ENCODE assay signal across 8 cellular contexts in the genomic region with DNA sequence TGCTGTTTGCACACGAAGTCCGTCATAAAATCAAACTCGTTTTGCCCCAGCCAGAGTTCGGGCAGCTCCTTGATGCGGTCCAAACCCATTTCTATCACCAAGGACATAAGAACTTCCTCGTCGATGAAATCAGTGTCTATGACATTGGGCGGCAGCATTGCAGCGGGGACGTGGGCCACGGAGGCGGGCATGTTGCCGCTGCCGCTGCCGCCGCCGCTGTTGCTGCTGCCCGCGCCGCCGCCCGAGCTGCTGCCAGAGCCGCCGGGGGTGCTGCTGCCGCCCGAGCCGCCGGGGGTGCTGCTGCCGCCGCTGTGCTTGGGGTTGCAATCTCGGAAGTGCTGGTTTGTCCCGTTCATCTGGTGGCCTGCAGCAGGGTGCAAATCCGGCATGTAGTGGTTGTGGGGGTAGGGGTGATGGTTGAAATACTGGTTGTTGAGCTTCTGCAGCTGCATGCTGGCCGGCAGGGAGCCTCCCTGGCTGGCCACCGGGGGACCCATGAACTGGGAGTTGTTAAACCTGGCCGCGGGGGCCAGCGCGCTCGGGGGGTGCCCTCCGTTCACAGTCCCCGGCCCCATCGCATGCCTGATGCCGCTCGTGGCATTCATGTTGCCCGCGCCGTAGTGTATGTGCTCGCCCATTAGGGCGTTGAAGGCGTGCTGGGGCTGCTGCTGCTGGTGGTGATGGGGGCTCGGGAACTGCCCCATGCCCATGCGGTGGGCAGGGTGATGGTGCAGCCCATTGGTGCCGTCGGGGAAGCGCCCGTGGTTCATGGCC. TPM values are rescaled to one million over a fixed set of nuclear protein-coding genes. Genes with fewer than 3 reads are reported as not detected.
DNase-seq lines count a peak whose midpoint lies in the region; ATAC-seq, FAIRE-seq and TF ChIP-seq lines count a peak whose summit lies in the region.

No MANE protein-coding gene starts in this region.

- peak; percentile 62 for FAIRE-seq in GM12892 (lab: Jason Lieb, UNC)

- TF ChIP-seq CTCF in dorsolateral prefrontal cortex (IDR thresholded peaks at IDR 0.05 in 54 of 56, conservative IDR thresholded peaks at IDR 0.05 in 2 of 56; ENCODE audit: low read depth in 1 of 56, partially characterized antibody in 56 of 56) = peak in 44 of 56 donors; percentile 8 to 68 (median 44)

- intact Hi-C loops in dorsolateral prefrontal cortex (cut with DNase I) = loop anchor here (5.0 to 10.0 kb wide), 5 partner anchors 101 to 511 kb away; a partner anchor contains a TSS

- peak overlapping the region; percentile 63 to 99 (median 96) for H3K27ac ChIP-seq in dorsolateral prefrontal cortex

- no peaks in the 10 kb centered on the region for H3K27me3 ChIP-seq in dorsolateral prefrontal cortex

- DNase-seq in GM12892 (ENCODE audit: insufficient read length) (peak; percentile 26), NCI-H2196 (lab: John Stamatoyannopoulos, UW; ENCODE audit: unreplicated experiment) (peak; percentile 53), dorsolateral prefrontal cortex (peak; percentile 58 to 85 (median 70)), lung microvascular endothelial cell (ENCODE audit: low read depth in 2 of 2) (peak; percentile 60 to 80), epidermal melanocyte (ENCODE audit: insufficient read length, low spot score) (no peak)
- peak; percentile 61 to 63 for DNase-seq in activated CD4-positive, alpha-beta T cell treated with anti-CD3 and anti-CD28 coated beads, Interleukin-2, amount 50 U/mL, for 4 hours
- DNase-seq in stimulated activated CD4-positive, alpha-beta T cell treated with anti-CD3 and anti-CD28 coated beads, TNF-alpha, amount 100 ng/mL, for 48 hours (ENCODE audit: low read depth in 3 of 3) = peak; percentile 39 to 67 (median 63)

- TF ChIP-seq POLR2A in GM12892 (IDR thresholded peaks at IDR 0.05; ENCODE audit: low read depth, low read length) = no peak; the same call in 1 of the 2 replicates

- ATAC-seq in HG02642 (IDR thresholded peaks at IDR 0.05; ENCODE audit: poor library complexity, unreplicated experiment) = peak; percentile 32

- H3K4me3 ChIP-seq in dorsolateral prefrontal cortex = peak overlapping the region; percentile 60 to 98 (median 87)

RNA-seq across cellular contexts. Expression of a gene that starts 1.1 kb away (rescaled TPM):
- 4.3 TPM for polyA plus RNA-seq in GM12892 (2012; ENCODE audit: missing spikeins)
- total RNA-seq in dorsolateral prefrontal cortex (100 to 1,000 TPM in 2 of 120 experiments, 10 to 100 TPM in 118; 15.6 to 110 (median 54.9) TPM), lung microvascular endothelial cell (10.7 and 15.9 TPM in 2 replicates)
